In the genomic region with DNA sequence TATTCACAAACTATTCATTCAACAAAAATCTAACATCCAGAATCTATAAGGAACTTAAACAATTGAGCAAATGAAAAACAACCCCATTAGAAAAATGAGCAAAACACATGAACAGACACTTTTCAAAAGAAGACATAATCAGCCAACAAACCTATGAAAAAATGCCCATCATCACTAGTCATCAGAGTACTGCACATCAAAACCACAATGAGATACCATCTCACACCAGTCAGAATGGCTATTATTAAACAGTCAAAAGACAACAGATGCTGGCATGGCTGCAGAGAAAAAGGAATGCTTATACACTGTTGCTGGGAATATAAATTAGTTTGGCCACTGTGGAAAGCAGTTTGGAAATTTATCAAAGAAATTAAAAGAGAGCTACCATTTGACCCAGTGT, we compare ENCODE assay signal across 24 cellular contexts.
"Had no signal": no experiment of that assay in that cellular context is flagged by ENCODE, and none has a peak within 500 bp of the region (broad histone marks: within the 10 kb centered on the region; RNA-seq: fewer than 3 reads in every experiment).

No MANE protein-coding gene starts in this region.

- H3K27ac Mint-ChIP-seq: activated B cell treated with CpG ODN at 0.5 μM for 24 hours; activated CD4-positive, alpha-beta T cell treated with anti-CD3 and anti-CD28 coated beads for 36 hours; activated naive CD8-positive, alpha-beta T cell treated with anti-CD3 and anti-CD28 coated beads, Interleukin-2, amount 10 ng/mL, durations not matched to agents 7 days and 5 days; brain; dendritic cell treated with granulocyte-macrophage colony-stimulating factor and Interleukin-4, amounts not matched to agents 40 ng/mL and 50 ng/mL, for 4 days; naive thymus-derived CD8-positive, alpha-beta T cell; progenitor cell of endocrine pancreas; stimulated activated naive B cell treated with anti-CD40 and anti-IgM and Interleukin-4, amounts not matched to agents 10 μg/mL and 1 μg/mL and 100 μg/mL, for 72 hours had no signal

- DNase-seq: activated B cell treated with CpG ODN at 0.5 μM for 24 hours; activated CD4-positive, alpha-beta T cell treated with anti-CD3 and anti-CD28 coated beads for 36 hours; activated CD4-positive, alpha-beta T cell treated with anti-CD3 and anti-CD28 coated beads, Interleukin-2, amount 50 U/mL, for 4 hours; activated CD8-positive, alpha-beta memory T cell treated with anti-CD3 and anti-CD28 coated beads, Interleukin-2, amount 50 U/mL, for 48 hours; activated naive CD4-positive, alpha-beta T cell treated with Interleukin-2 at 50 U/mL for 16 hours; activated naive CD8-positive, alpha-beta T cell treated with anti-CD3 and anti-CD28 coated beads, Interleukin-2, amount 10 ng/mL, durations not matched to agents 7 days and 5 days; activated T-cell treated with anti-CD3 and anti-CD28 coated beads, Interleukin-2, amount 50 U/mL, for 4 hours; amygdala; effector CD4-positive, alpha-beta T cell; heart right ventricle; islet precursor cell; lower lobe of right lung; naive thymus-derived CD8-positive, alpha-beta T cell; retina; sigmoid colon; stimulated activated CD4-positive, alpha-beta T cell treated with anti-CD3 and anti-CD28 coated beads, Interleukin-2, amount 100 ng/mL, for 48 hours; stimulated activated CD8-positive, alpha-beta memory T cell treated with anti-CD3 and anti-CD28 coated beads, Interleukin-4, amount 100 ng/mL, for 48 hours; stimulated activated naive B cell treated with anti-CD40 and anti-IgM and Interleukin-4, amounts not matched to agents 10 μg/mL and 1 μg/mL and 100 μg/mL, for 72 hours; T1000; transverse colon had no signal

- H3K36me3 Mint-ChIP-seq: activated naive CD8-positive, alpha-beta T cell treated with anti-CD3 and anti-CD28 coated beads, Interleukin-2, amount 10 ng/mL, durations not matched to agents 7 days and 5 days; stimulated activated naive B cell treated with anti-CD40 and anti-IgM and Interleukin-4, amounts not matched to agents 10 μg/mL and 1 μg/mL and 100 μg/mL, for 72 hours had no signal

- H3K4me3 Mint-ChIP-seq: activated B cell treated with CpG ODN at 0.5 μM for 24 hours; activated CD4-positive, alpha-beta T cell treated with anti-CD3 and anti-CD28 coated beads for 36 hours; activated naive CD8-positive, alpha-beta T cell treated with anti-CD3 and anti-CD28 coated beads, Interleukin-2, amount 10 ng/mL, durations not matched to agents 7 days and 5 days; activated T-cell treated with anti-CD3 and anti-CD28 coated beads, Interleukin-2, amount 50 U/mL, for 4 hours; brain; dendritic cell treated with granulocyte-macrophage colony-stimulating factor and Interleukin-4, amounts not matched to agents 40 ng/mL and 50 ng/mL, for 4 days; naive thymus-derived CD8-positive, alpha-beta T cell; stimulated activated naive B cell treated with anti-CD40 and anti-IgM and Interleukin-4, amounts not matched to agents 10 μg/mL and 1 μg/mL and 100 μg/mL, for 72 hours had no signal

- ATAC-seq: activated CD4-positive, alpha-beta T cell treated with anti-CD3 and anti-CD28 coated beads for 36 hours; activated T-cell treated with anti-CD3 and anti-CD28 coated beads, Interleukin-2, amount 50 U/mL, for 4 hours; heart right ventricle; lower lobe of right lung; naive thymus-derived CD8-positive, alpha-beta T cell; stimulated activated naive B cell treated with anti-CD40 and anti-IgM and Interleukin-4, amounts not matched to agents 10 μg/mL and 1 μg/mL and 100 μg/mL, for 72 hours had no signal

- H3K4me1 Mint-ChIP-seq: activated B cell treated with CpG ODN at 0.5 μM for 24 hours; activated CD4-positive, alpha-beta T cell treated with anti-CD3 and anti-CD28 coated beads for 36 hours; activated naive CD8-positive, alpha-beta T cell treated with anti-CD3 and anti-CD28 coated beads, Interleukin-2, amount 10 ng/mL, durations not matched to agents 7 days and 5 days; brain; naive thymus-derived CD8-positive, alpha-beta T cell; stimulated activated naive B cell treated with anti-CD40 and anti-IgM and Interleukin-4, amounts not matched to agents 10 μg/mL and 1 μg/mL and 100 μg/mL, for 72 hours had no signal

- H3K27me3 Mint-ChIP-seq: activated B cell treated with CpG ODN at 0.5 μM for 24 hours; activated CD4-positive, alpha-beta T cell treated with anti-CD3 and anti-CD28 coated beads for 36 hours; activated naive CD8-positive, alpha-beta T cell treated with anti-CD3 and anti-CD28 coated beads, Interleukin-2, amount 10 ng/mL, durations not matched to agents 7 days and 5 days; brain; dendritic cell treated with granulocyte-macrophage colony-stimulating factor and Interleukin-4, amounts not matched to agents 40 ng/mL and 50 ng/mL, for 4 days; progenitor cell of endocrine pancreas; stimulated activated naive B cell treated with anti-CD40 and anti-IgM and Interleukin-4, amounts not matched to agents 10 μg/mL and 1 μg/mL and 100 μg/mL, for 72 hours had no signal

- H3K4me3 ChIP-seq: heart right ventricle, lower lobe of right lung, sigmoid colon, transverse colon had no signal

- FAIRE-seq: urothelium cell line had no signal
